In genomic region chr2:166882851-166883250, GRCh38 we compare ENCODE assay signal across 21 cellular contexts. TPM values are rescaled to one million over a fixed set of nuclear protein-coding genes. Genes with fewer than 3 reads are reported as not detected.
"Had no signal": no experiment of that assay in that cellular context is flagged by ENCODE, and none has a peak within 500 bp of the region (broad histone marks: within the 10 kb centered on the region; RNA-seq: fewer than 3 reads in every experiment).

No MANE protein-coding gene starts in this region.

- DNase-seq: cerebellar nuclear complex; effector memory CD8-positive, alpha-beta T cell; foreskin keratinocyte; hippocampal formation; kidney glomerular epithelial cell; mammary epithelial cell; natural killer cell; ovary; stimulated activated CD4-positive, alpha-beta T cell treated with anti-CD3 and anti-CD28 coated beads, Interleukin-15, amount 100 ng/mL, for 24 hours; stimulated activated CD4-positive, alpha-beta T cell treated with anti-CD3 and anti-CD28 coated beads, Interleukin-1b, Interleukin-23, amount 100 ng/mL, for 48 hours; stimulated activated CD4-positive, alpha-beta T cell treated with anti-CD3 and anti-CD28 coated beads, Interleukin-4, amount 100 ng/mL, for 24 hours; stimulated activated naive CD8-positive, alpha-beta T cell treated with anti-CD3 and anti-CD28 coated beads, Interleukin-15, amount 100 ng/mL, for 72 hours; testis; upper lobe of right lung had no signal

- ATAC-seq: effector memory CD8-positive, alpha-beta T cell; foreskin keratinocyte; heart left ventricle; natural killer cell; stimulated activated memory B cell treated with anti-CD40 and anti-IgM and Interleukin-4, amounts not matched to agents 10 μg/mL and 1 μg/mL and 100 μg/mL, for 72 hours; stimulated activated naive CD8-positive, alpha-beta T cell treated with anti-CD3 and anti-CD28 coated beads, Interleukin-15, amount 100 ng/mL, for 72 hours; upper lobe of right lung had no signal

- H3K9me3 ChIP-seq: esophagus muscularis mucosa, heart left ventricle, ovary, right atrium auricular region, testis, tibial nerve, upper lobe of right lung had no signal

- H3K4me3 ChIP-seq: esophagus muscularis mucosa, heart left ventricle, ovary, right atrium auricular region, testis, tibial nerve, upper lobe of right lung had no signal

- H3K27ac ChIP-seq: epithelial cell of prostate, esophagus muscularis mucosa, foreskin keratinocyte, heart left ventricle, ovary, right atrium auricular region, testis, tibial nerve, upper lobe of right lung had no signal

- H3K36me3 ChIP-seq: esophagus muscularis mucosa, heart left ventricle, ovary, right atrium auricular region, tibial nerve, upper lobe of right lung had no signal

RNA-seq across cellular contexts. Expression of gene XIRP2, which starts 5.4 kb away (rescaled TPM):
- total RNA-seq: foreskin keratinocyte, subcutaneous adipose tissue had no signal
